Comparison of ENCODE assay signal across 17 cellular contexts in genomic region chr3:78497025-78497424, GRCh38.
DNase-seq lines count a peak whose midpoint lies in the region; ATAC-seq, FAIRE-seq and TF ChIP-seq lines count a peak whose summit lies in the region.
"Had no signal": no experiment of that assay in that cellular context is flagged by ENCODE, and none has a peak within 500 bp of the region (broad histone marks: within the 10 kb centered on the region; RNA-seq: fewer than 3 reads in every experiment).

No MANE protein-coding gene starts in this region.

- no peak overlapping the region for H4K5ac ChIP-seq in H1 (ENCODE audit: insufficient read length, low read depth, low read length)

- no peak overlapping the region for H3K4me3 ChIP-seq in H1 (ENCODE audit: extremely low read depth in 1 of 4, insufficient read depth in 2 of 4, low read depth in 3 of 4, low read length in 4 of 4)
- no peak overlapping the region for H3K4me3 ChIP-seq in colonic mucosa
- H3K4me3 ChIP-seq: Peyer's patch, transverse colon had no signal

- no peak for TF ChIP-seq POLR2A in H1 (IDR thresholded peaks at IDR 0.05; ENCODE audit: control extremely low read depth in 1 of 2, low read depth in 2 of 2, low read length in 2 of 2)

- no peak overlapping the region for H2BK15ac ChIP-seq in H1 (ENCODE audit: low read length)

- POLR2A ChIA-PET in H1 (lab: Charles Lee; ENCODE audit: partially characterized antibody), result no interaction called here
- POLR2A ChIA-PET in naive thymus-derived CD8-positive, alpha-beta T cell (lab: Charles Lee), result no interaction called here

- H3K4me1 Mint-ChIP-seq in naive thymus-derived CD8-positive, alpha-beta T cell, result no peaks in the 10 kb centered on the region

- CTCF ChIA-PET in H1 (lab: Charles Lee; ENCODE audit: partially characterized antibody), result no interaction called here

- H3K4ac ChIP-seq in H1 (replicated peaks; ENCODE audit: insufficient read length, low read depth, low read length), result no peak overlapping the region

- H2BK12ac ChIP-seq in H1 (ENCODE audit: low read depth, low read length), result no peak overlapping the region; the same call in 1 of the 2 replicates

- FAIRE-seq in H1 (lab: Jason Lieb, UNC), result no peak
- FAIRE-seq: D721Med, endothelial cell of umbilical vein had no signal

- no peaks in the 10 kb centered on the region for H4K20me1 ChIP-seq in H1 (replicated peaks in 1 of 2; ENCODE audit: control insufficient read depth in 1 of 2, insufficient read depth in 2 of 2, low read length in 2 of 2)

- intact Hi-C loops in colonic mucosa (cut with DNase I), result no loop called here

- H4K8ac ChIP-seq in H1 (ENCODE audit: extremely low read depth, insufficient read depth, low read length), result peak overlapping the region; percentile 5; the same call in 1 of the 2 replicates

- peaks cover 0 to 16% (median 0%) of the 10 kb centered on the region in 9 donors for H3K9me3 Mint-ChIP-seq in naive thymus-derived CD8-positive, alpha-beta T cell

- H3K56ac ChIP-seq in H1 (replicated peaks; ENCODE audit: insufficient read length, low read depth, low read length), result no peak overlapping the region

- no peaks in the 10 kb centered on the region for H3K23me2 ChIP-seq in H1 (ENCODE audit: low read depth, low read length)

- no peak for TF ChIP-seq EP300 in H1 (IDR thresholded peaks at IDR 0.05; ENCODE audit: borderline replicate concordance in 1 of 2, low read depth in 2 of 2, low read length in 2 of 2)

- H3K27me3 Mint-ChIP-seq in naive thymus-derived CD8-positive, alpha-beta T cell, result no peaks in the 10 kb centered on the region

- H3K4me3 Mint-ChIP-seq in naive thymus-derived CD8-positive, alpha-beta T cell, result no peak overlapping the region
- H3K4me3 Mint-ChIP-seq: T-helper 2 cell treated with Interferon-gamma antibody and Interleukin-4, amounts not matched to agents 5 μg/mL and 100 μg/mL, for 36 hours had no signal

- H3K79me1 ChIP-seq in H1 (ENCODE audit: low read depth, low read length), result no peaks in the 10 kb centered on the region

- H3K9me3 ChIP-seq in H1 (ENCODE audit: insufficient read depth in 2 of 2, low read depth in 1 of 2, low read length in 1 of 2), result no peaks in the 10 kb centered on the region
- no peaks in the 10 kb centered on the region for H3K9me3 ChIP-seq in colonic mucosa
- H3K9me3 ChIP-seq: Peyer's patch, transverse colon had no signal

- no peaks in the 10 kb centered on the region for H3K27me3 ChIP-seq in H1 (replicated peaks in 1 of 4; ENCODE audit: control insufficient read depth in 3 of 4, extremely low read depth in 1 of 4, insufficient read depth in 3 of 4, low read length in 3 of 4)
- no peaks in the 10 kb centered on the region for H3K27me3 ChIP-seq in colonic mucosa
- H3K27me3 ChIP-seq: Peyer's patch, transverse colon had no signal

- no peaks in the 10 kb centered on the region for H3K36me3 ChIP-seq in H1 (ENCODE audit: control insufficient read depth in 2 of 4, insufficient read depth in 4 of 4, low read length in 3 of 4)
- no peaks in the 10 kb centered on the region for H3K36me3 ChIP-seq in colonic mucosa
- H3K36me3 ChIP-seq: Peyer's patch, transverse colon had no signal

- H3K36me3 Mint-ChIP-seq in naive thymus-derived CD8-positive, alpha-beta T cell, result no peaks in the 10 kb centered on the region

- H2AFZ ChIP-seq in H1 (ENCODE audit: low read length), result 0 out of 2 replicates have a peak overlapping the region, but pooled peaks have one; percentile 26

- TF ChIP-seq CTCF in H1 (IDR thresholded peaks at IDR 0.05; ENCODE audit: control extremely low read depth in 1 of 3, insufficient read depth in 1 of 3, low read depth in 1 of 3, low read length in 3 of 3) (no peak), colonic mucosa (IDR thresholded peaks at IDR 0.05) (no peak)

- no peak overlapping the region for H3K14ac ChIP-seq in H1 (ENCODE audit: insufficient read length)

- no peak overlapping the region for H2BK20ac ChIP-seq in H1 (ENCODE audit: low read length)

- H3K4me1 ChIP-seq in H1 (replicated peaks in 1 of 4; ENCODE audit: control insufficient read depth in 3 of 4, insufficient read depth in 4 of 4, low read length in 3 of 4), result no peaks in the 10 kb centered on the region
- no peaks in the 10 kb centered on the region for H3K4me1 ChIP-seq in colonic mucosa
- H3K4me1 ChIP-seq: Peyer's patch, transverse colon had no signal

- no peak overlapping the region for H3K18ac ChIP-seq in H1 (ENCODE audit: extremely low read depth, low read length)

- no peak overlapping the region for H3K23ac ChIP-seq in H1 (ENCODE audit: insufficient read length)

- H3K9ac ChIP-seq in H1 (replicated peaks in 1 of 4; ENCODE audit: extremely low read depth in 1 of 4, low read depth in 3 of 4, low read length in 3 of 4), result no peak overlapping the region
- no peak overlapping the region for H3K9ac ChIP-seq in colonic mucosa (ENCODE audit: low read depth in 2 of 2, low read length in 2 of 2)

- no peak overlapping the region for H3K27ac ChIP-seq in H1 (ENCODE audit: low read depth, low read length)
- no peak overlapping the region for H3K27ac ChIP-seq in colonic mucosa
- H3K27ac ChIP-seq: Peyer's patch, transverse colon had no signal

- ATAC-seq in GM19452 (IDR thresholded peaks at IDR 0.05; ENCODE audit: unreplicated experiment), result no peak
- no peak for ATAC-seq in naive thymus-derived CD8-positive, alpha-beta T cell
- ATAC-seq: left lobe of liver had no signal

- peak; percentile 23 for DNase-seq in NCI-H510A treated with DMSO at 0.1 percent for 48 hours (lab: John Stamatoyannopoulos, UW)
- no peak for DNase-seq in NCI-H510A (lab: John Stamatoyannopoulos, UW)
- DNase-seq in NCI-H2227 treated with DMSO at 0.1 percent for 48 hours (lab: John Stamatoyannopoulos, UW), result peak; percentile 32
- no peak for DNase-seq in H1 (ENCODE audit: low read depth in 1 of 2, low spot score in 2 of 2)
- DNase-seq in superior temporal gyrus (ENCODE audit: extremely low spot score), result peak; percentile 62
- no peak for DNase-seq in naive thymus-derived CD8-positive, alpha-beta T cell
- DNase-seq in colonic mucosa, result no peak
- DNase-seq: activated CD4-positive, alpha-beta T cell treated with anti-CD3 and anti-CD28 coated beads, Interleukin-2, amount 50 U/mL, for 48 hours; activated effector memory CD4-positive, alpha-beta T cell treated with Interleukin-2 at 50 U/mL for 16 hours; Peyer's patch; stimulated activated CD4-positive, alpha-beta T cell treated with anti-CD3 and anti-CD28 coated beads, Interleukin-12 subunit alpha, Interleukin-12 subunit beta, amount 100 ng/mL, for 4 hours; transverse colon had no signal

- no peak overlapping the region for H3K4me2 ChIP-seq in H1 (ENCODE audit: insufficient read depth in 1 of 2, low read depth in 2 of 2, low read length in 2 of 2)

- H4K91ac ChIP-seq in H1 (replicated peaks; ENCODE audit: insufficient read length, low read length), result peak overlapping the region; percentile 29

- WGBS in H1 (ENCODE audit: extremely low coverage in 1 of 2, insufficient coverage in 1 of 2, insufficient read length in 1 of 2, insufficient replicate concordance in 2 of 2, low coverage in 1 of 2, low lambda C conversion rate in 2 of 2, missing lambda C conversion rate in 1 of 2), 2 experiments, result 92% methylated on average over 4 of the region's 4 CpGs; no CpG with 5 or more reads in 1 of the 2 experiments

- no peak overlapping the region for H2BK5ac ChIP-seq in H1 (ENCODE audit: low read depth, low read length)

- no peak overlapping the region for H3K27ac Mint-ChIP-seq in naive thymus-derived CD8-positive, alpha-beta T cell
- H3K27ac Mint-ChIP-seq: T-helper 2 cell treated with Interferon-gamma antibody and Interleukin-4, amounts not matched to agents 5 μg/mL and 100 μg/mL, for 36 hours had no signal

- no peak for TF ChIP-seq RAD21 in H1 (IDR thresholded peaks at IDR 0.05 in 1 of 2, conservative IDR thresholded peaks at IDR 0.05 in 1 of 2; ENCODE audit: low read depth in 2 of 2, low read length in 2 of 2)

- H2BK120ac ChIP-seq in H1 (replicated peaks; ENCODE audit: low read depth, low read length), result no peak overlapping the region

- no peaks in the 10 kb centered on the region for H3K79me2 ChIP-seq in H1 (ENCODE audit: control insufficient read depth in 1 of 2, insufficient read depth in 2 of 2, low read length in 2 of 2)

- no peak overlapping the region for H2AK5ac ChIP-seq in H1 (ENCODE audit: low read depth, low read length)

TF ChIP-seq in H1, 55 proteins besides CTCF, POLR2A, EP300 and RAD21:
- TF ChIP-seq CBX8 (IDR thresholded peaks at IDR 0.05; ENCODE audit: borderline replicate concordance, low read depth, low read length) (no peak), BRCA1 (IDR thresholded peaks at IDR 0.05; ENCODE audit: low read depth, low read length) (no peak)

Comparison
In these comparisons a context has a peak if more than half of its experiments do, and no peak if none do; other contexts are left out.
1. DNase-seq: peak in NCI-H510A treated with DMSO at 0.1 percent for 48 hours (single experiment), NCI-H2227 treated with DMSO at 0.1 percent for 48 hours (single experiment) and superior temporal gyrus (single experiment); none in NCI-H510A (single experiment), H1 (0 of 2), naive thymus-derived CD8-positive, alpha-beta T cell (0 of 10) and colonic mucosa (single experiment).